In genomic region chr2:112243233-112243632, GRCh38 we compare ENCODE assay signal across 24 cellular contexts.
"Had no signal": no experiment of that assay in that cellular context is flagged by ENCODE, and none has a peak within 500 bp of the region (broad histone marks: within the 10 kb centered on the region; RNA-seq: fewer than 3 reads in every experiment).

No MANE protein-coding gene starts in this region.

- H3K27ac Mint-ChIP-seq: activated CD8-positive, alpha-beta T cell treated with anti-CD3 and anti-CD28 coated beads, Interleukin-2, amount 10 ng/mL, durations not matched to agents 7 days and 5 days; activated naive CD4-positive, alpha-beta T cell treated with anti-CD3 and anti-CD28 coated beads, Interleukin-2, amount 50 U/mL, for 72 hours had no signal

- H3K9ac ChIP-seq: SK-N-SH had no signal

- H3K4me3 ChIP-seq: adrenal gland, breast epithelium, Peyer's patch, SJCRH30 had no signal

- H3K4me3 Mint-ChIP-seq: activated CD8-positive, alpha-beta T cell treated with anti-CD3 and anti-CD28 coated beads, Interleukin-2, amount 10 ng/mL, durations not matched to agents 7 days and 5 days had no signal

- H3K27me3 ChIP-seq: adrenal gland, breast epithelium, Peyer's patch, SJCRH30 had no signal

- H3K36me3 ChIP-seq: breast epithelium had no signal

- H3K4me1 ChIP-seq: adrenal gland, breast epithelium, Peyer's patch, SJCRH30 had no signal

- H3K27ac ChIP-seq: adrenal gland, breast epithelium, Peyer's patch, RWPE1, SJCRH30 had no signal

- DNase-seq: activated CD4-positive, alpha-beta T cell treated with anti-CD3 and anti-CD28 coated beads for 48 hours; activated CD4-positive, alpha-beta T cell treated with anti-CD3 and anti-CD28 coated beads, Interleukin-2, amount 50 U/mL, for 4 hours; activated CD4-positive, CD25-positive, alpha-beta regulatory T cell treated with anti-CD3 and anti-CD28 coated beads, Interleukin-2, amount 50 U/mL, for 72 hours; activated CD8-positive, alpha-beta memory T cell treated with anti-CD3 and anti-CD28 coated beads, Interleukin-2, amount 50 U/mL, for 48 hours; activated CD8-positive, alpha-beta T cell treated with anti-CD3 and anti-CD28 coated beads, Interleukin-2, amount 10 ng/mL, durations not matched to agents 7 days and 5 days; activated T-cell treated with anti-CD3 and anti-CD28 coated beads, Interleukin-2, amount 50 U/mL, for 1 hour; adrenal gland; aorta; central memory CD4-positive, alpha-beta T cell; Karpas-422; MM.1S; NCI-H1105; NCI-H1436; NCI-H187; NCI-H2081; NCI-H446; NCI-H524; Peyer's patch; Right ventricle myocardium superior; SJCRH30; SK-N-SH had no signal

- H3K9me3 Mint-ChIP-seq: activated naive CD4-positive, alpha-beta T cell treated with anti-CD3 and anti-CD28 coated beads, Interleukin-2, amount 50 U/mL, for 72 hours had no signal

- H3K9me3 ChIP-seq: adrenal gland, breast epithelium, Peyer's patch, SJCRH30, SK-N-SH had no signal

- H3K4me2 ChIP-seq: SK-N-SH had no signal

- ATAC-seq: activated CD8-positive, alpha-beta T cell treated with anti-CD3 and anti-CD28 coated beads, Interleukin-2, amount 10 ng/mL, durations not matched to agents 7 days and 5 days; activated naive CD4-positive, alpha-beta T cell treated with anti-CD3 and anti-CD28 coated beads, Interleukin-2, amount 50 U/mL, for 72 hours had no signal
